In the genomic region with DNA sequence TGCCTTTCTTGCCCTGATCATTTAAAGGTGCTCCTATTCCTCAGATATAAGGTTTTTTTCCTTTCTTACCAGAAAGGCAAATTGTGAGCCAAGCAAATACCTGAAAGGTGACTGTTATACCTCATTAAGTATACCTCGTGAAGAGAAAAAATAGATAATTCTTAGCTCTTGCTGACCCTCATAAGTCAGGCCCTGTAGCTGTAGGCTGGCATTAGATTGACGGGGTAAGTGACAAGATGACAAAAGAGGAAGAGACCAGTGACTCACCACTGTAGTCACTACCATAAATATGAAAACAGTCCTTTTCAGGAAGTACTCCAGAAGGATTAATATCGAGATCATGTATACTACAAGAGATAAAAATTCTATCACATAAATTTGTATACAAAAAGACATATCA, we compare ENCODE assay signal across 11 cellular contexts.
DNase-seq lines count a peak whose midpoint lies in the region; ATAC-seq, FAIRE-seq and TF ChIP-seq lines count a peak whose summit lies in the region.
"Had no signal": no experiment of that assay in that cellular context is flagged by ENCODE, and none has a peak within 500 bp of the region (broad histone marks: within the 10 kb centered on the region; RNA-seq: fewer than 3 reads in every experiment).

No MANE protein-coding gene starts in this region.

- H3K27me3 ChIP-seq in OCI-LY3 (ENCODE audit: low read depth, low read length) (no peaks in the 10 kb centered on the region), left lung (no peaks in the 10 kb centered on the region)

- H3K36me3 ChIP-seq in OCI-LY3 (replicated peaks; ENCODE audit: low read depth, low read length) (no peaks in the 10 kb centered on the region), left lung (no peaks in the 10 kb centered on the region)

- ATAC-seq in left lung = peak; percentile 50

- H3K9me3 ChIP-seq in OCI-LY3 (ENCODE audit: insufficient read depth, low read length) = no peaks in the 10 kb centered on the region
- H3K9me3 ChIP-seq in left lung = no peaks in the 10 kb centered on the region

- H2AFZ ChIP-seq in OCI-LY3 (ENCODE audit: low read depth, low read length) = no peak overlapping the region

- DNase-seq in ELR (ENCODE audit: low read depth) (peak; percentile 33), H54 (ENCODE audit: insufficient read length, low spot score) (no peak), left lung (no peak), epidermal melanocyte (ENCODE audit: insufficient read length, low spot score) (no peak), GM13976 (ENCODE audit: low spot score) (no peak), NCI-H1694 (lab: John Stamatoyannopoulos, UW) (no peak)
- DNase-seq in NK-92 treated with Interleukin-12 subunit alpha and Interleukin-12 subunit beta, amount 100 ng/mL, for 24 hours (lab: John Stamatoyannopoulos, UW) = no peak
- DNase-seq: activated naive CD4-positive, alpha-beta T cell treated with Interleukin-2 at 50 U/mL for 16 hours; kidney glomerular epithelial cell; NCI-H2227 treated with DMSO at 0.1 percent for 48 hours had no signal

- H3K27ac ChIP-seq in OCI-LY3 (ENCODE audit: low read length) (peak overlapping the region; percentile 15), left lung (no peak overlapping the region)

- in situ Hi-C loops in GM13976 (cut with MboI; ENCODE audit: low sequenced_read_pairs, unreplicated experiment) = no loop called here

- peak overlapping the region; percentile 26; the same call in 1 of the 2 replicates for H3K4me3 ChIP-seq in OCI-LY3 (ENCODE audit: low read length)
- H3K4me3 ChIP-seq in left lung = no peak overlapping the region

- intact Hi-C loops in left lung (cut with DNase I) = no loop called here

- H3K79me2 ChIP-seq in OCI-LY3 (ENCODE audit: low read length) = peaks cover 17% of the 10 kb centered on the region

- H3K4me1 ChIP-seq in OCI-LY3 (ENCODE audit: low read length) (peaks cover 64% of the 10 kb centered on the region), left lung (no peaks in the 10 kb centered on the region)

- peak overlapping the region; percentile 49 for H3K4me2 ChIP-seq in OCI-LY3 (ENCODE audit: low read length)

- no peak overlapping the region for H3K9ac ChIP-seq in OCI-LY3 (ENCODE audit: low read length)

- no peak for TF ChIP-seq POLR2A in H54 (IDR thresholded peaks at IDR 0.05; ENCODE audit: low read depth, low read length)

- TF ChIP-seq CTCF in OCI-LY3 (IDR thresholded peaks at IDR 0.05; ENCODE audit: low read depth, low read length) (no peak), left lung (IDR thresholded peaks at IDR 0.05) (no peak), GM13976 (IDR thresholded peaks at IDR 0.05; ENCODE audit: borderline replicate concordance, control extremely low read depth, extremely low read depth, insufficient read depth, missing control alignments) (no peak)

- FAIRE-seq in H54 (lab: Jason Lieb, UNC) = peak; percentile 6

- no peaks in the 10 kb centered on the region for H4K20me1 ChIP-seq in OCI-LY3 (ENCODE audit: insufficient read depth, low read length)
